ENCODE assay signal across 1 cellular context in the genomic region with DNA sequence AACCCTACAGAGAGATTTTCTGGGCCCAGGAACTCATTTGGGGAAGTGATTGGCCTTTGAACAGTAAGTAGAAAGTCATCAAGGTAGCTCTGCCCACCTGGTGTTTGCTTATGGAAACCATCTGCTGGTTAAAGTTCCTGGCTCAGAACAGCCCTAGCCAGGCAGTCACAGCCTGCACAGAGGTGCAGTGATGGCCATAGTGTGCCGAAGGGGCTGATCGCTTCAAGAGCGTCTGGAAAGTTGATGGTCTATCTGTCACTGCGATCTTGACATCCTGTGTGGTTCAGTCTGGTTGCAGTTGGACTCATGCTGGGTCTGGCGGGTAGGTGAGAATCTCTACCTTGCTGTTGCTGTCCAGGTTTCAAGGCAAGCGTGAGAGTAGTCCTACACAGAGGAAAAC.
TF ChIP-seq lines count a peak whose summit lies in the region.

No MANE protein-coding gene starts in this region.

TF ChIP-seq in WTC11, 78 proteins besides CTCF, POLR2A, EP300 and RAD21 (continued from another document):
- TF ChIP-seq, protein P1, sequence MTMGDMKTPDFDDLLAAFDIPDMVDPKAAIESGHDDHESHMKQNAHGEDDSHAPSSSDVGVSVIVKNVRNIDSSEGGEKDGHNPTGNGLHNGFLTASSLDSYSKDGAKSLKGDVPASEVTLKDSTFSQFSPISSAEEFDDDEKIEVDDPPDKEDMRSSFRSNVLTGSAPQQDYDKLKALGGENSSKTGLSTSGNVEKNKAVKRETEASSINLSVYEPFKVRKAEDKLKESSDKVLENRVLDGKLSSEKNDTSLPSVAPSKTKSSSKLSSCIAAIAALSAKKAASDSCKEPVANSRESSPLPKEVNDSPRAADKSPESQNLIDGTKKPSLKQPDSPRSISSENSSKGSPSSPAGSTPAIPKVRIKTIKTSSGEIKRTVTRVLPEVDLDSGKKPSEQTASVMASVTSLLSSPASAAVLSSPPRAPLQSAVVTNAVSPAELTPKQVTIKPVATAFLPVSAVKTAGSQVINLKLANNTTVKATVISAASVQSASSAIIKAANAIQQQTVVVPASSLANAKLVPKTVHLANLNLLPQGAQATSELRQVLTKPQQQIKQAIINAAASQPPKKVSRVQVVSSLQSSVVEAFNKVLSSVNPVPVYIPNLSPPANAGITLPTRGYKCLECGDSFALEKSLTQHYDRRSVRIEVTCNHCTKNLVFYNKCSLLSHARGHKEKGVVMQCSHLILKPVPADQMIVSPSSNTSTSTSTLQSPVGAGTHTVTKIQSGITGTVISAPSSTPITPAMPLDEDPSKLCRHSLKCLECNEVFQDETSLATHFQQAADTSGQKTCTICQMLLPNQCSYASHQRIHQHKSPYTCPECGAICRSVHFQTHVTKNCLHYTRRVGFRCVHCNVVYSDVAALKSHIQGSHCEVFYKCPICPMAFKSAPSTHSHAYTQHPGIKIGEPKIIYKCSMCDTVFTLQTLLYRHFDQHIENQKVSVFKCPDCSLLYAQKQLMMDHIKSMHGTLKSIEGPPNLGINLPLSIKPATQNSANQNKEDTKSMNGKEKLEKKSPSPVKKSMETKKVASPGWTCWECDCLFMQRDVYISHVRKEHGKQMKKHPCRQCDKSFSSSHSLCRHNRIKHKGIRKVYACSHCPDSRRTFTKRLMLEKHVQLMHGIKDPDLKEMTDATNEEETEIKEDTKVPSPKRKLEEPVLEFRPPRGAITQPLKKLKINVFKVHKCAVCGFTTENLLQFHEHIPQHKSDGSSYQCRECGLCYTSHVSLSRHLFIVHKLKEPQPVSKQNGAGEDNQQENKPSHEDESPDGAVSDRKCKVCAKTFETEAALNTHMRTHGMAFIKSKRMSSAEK (CRISPR knock-in tag; IDR thresholded peaks at IDR 0.05; ENCODE audit: borderline replicate concordance), result no peak
- TF ChIP-seq OVOL2 (CRISPR knock-in tag; IDR thresholded peaks at IDR 0.05; ENCODE audit: borderline replicate concordance) (no peak), MXD4 (CRISPR knock-in tag; IDR thresholded peaks at IDR 0.05; ENCODE audit: borderline replicate concordance) (no peak), FOXP1 (CRISPR knock-in tag; IDR thresholded peaks at IDR 0.05; ENCODE audit: borderline replicate concordance) (no peak), SMAD4 (CRISPR knock-in tag; IDR thresholded peaks at IDR 0.05) (no peak), ZNF263 (CRISPR knock-in tag; IDR thresholded peaks at IDR 0.05; ENCODE audit: low read depth) (no peak), ZNF396 (CRISPR knock-in tag; IDR thresholded peaks at IDR 0.05; ENCODE audit: borderline replicate concordance) (no peak)
- TF ChIP-seq, protein P2, sequence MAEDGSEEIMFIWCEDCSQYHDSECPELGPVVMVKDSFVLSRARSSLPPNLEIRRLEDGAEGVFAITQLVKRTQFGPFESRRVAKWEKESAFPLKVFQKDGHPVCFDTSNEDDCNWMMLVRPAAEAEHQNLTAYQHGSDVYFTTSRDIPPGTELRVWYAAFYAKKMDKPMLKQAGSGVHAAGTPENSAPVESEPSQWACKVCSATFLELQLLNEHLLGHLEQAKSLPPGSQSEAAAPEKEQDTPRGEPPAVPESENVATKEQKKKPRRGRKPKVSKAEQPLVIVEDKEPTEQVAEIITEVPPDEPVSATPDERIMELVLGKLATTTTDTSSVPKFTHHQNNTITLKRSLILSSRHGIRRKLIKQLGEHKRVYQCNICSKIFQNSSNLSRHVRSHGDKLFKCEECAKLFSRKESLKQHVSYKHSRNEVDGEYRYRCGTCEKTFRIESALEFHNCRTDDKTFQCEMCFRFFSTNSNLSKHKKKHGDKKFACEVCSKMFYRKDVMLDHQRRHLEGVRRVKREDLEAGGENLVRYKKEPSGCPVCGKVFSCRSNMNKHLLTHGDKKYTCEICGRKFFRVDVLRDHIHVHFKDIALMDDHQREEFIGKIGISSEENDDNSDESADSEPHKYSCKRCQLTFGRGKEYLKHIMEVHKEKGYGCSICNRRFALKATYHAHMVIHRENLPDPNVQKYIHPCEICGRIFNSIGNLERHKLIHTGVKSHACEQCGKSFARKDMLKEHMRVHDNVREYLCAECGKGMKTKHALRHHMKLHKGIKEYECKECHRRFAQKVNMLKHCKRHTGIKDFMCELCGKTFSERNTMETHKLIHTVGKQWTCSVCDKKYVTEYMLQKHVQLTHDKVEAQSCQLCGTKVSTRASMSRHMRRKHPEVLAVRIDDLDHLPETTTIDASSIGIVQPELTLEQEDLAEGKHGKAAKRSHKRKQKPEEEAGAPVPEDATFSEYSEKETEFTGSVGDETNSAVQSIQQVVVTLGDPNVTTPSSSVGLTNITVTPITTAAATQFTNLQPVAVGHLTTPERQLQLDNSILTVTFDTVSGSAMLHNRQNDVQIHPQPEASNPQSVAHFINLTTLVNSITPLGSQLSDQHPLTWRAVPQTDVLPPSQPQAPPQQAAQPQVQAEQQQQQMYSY (CRISPR knock-in tag; IDR thresholded peaks at IDR 0.05), result no peak
